In genomic region chr14:60867503-60868172, GRCh38 we compare ENCODE assay signal across 1 cellular context.
TF ChIP-seq lines count a peak whose summit lies in the region.

No MANE protein-coding gene starts in this region.

TF ChIP-seq in GM12878, 131 proteins besides CTCF, POLR2A, EP300 and RAD21:
- no peak for TF ChIP-seq TAF1 (IDR thresholded peaks at IDR 0.05; ENCODE audit: borderline replicate concordance, low read depth, low read length)
- TF ChIP-seq SUPT20H (IDR thresholded peaks at IDR 0.05; ENCODE audit: borderline replicate concordance, control insufficient read depth, low read depth, low read length): no peak
- no peak for TF ChIP-seq BCLAF1 (IDR thresholded peaks at IDR 0.05)
- no peak for TF ChIP-seq RCOR1 (conservative IDR thresholded peaks at IDR 0.05; ENCODE audit: low read depth, low read length)
- TF ChIP-seq STAT1 (conservative IDR thresholded peaks at IDR 0.05): no peak
- no peak for TF ChIP-seq ZNF207 (IDR thresholded peaks at IDR 0.05; ENCODE audit: borderline replicate concordance)
- no peak for TF ChIP-seq CBX5 (IDR thresholded peaks at IDR 0.05; ENCODE audit: low read depth)
- no peak for TF ChIP-seq SPI1 (IDR thresholded peaks at IDR 0.05; ENCODE audit: borderline replicate concordance, insufficient read depth, low read depth, low read length)
- no peak for TF ChIP-seq ZNF687 (IDR thresholded peaks at IDR 0.05)
- no peak for TF ChIP-seq PML (IDR thresholded peaks at IDR 0.05; ENCODE audit: low read length)
- TF ChIP-seq CREB1 (IDR thresholded peaks at IDR 0.05; ENCODE audit: low read depth): no peak
- TF ChIP-seq FOS (IDR thresholded peaks at IDR 0.05; ENCODE audit: borderline replicate concordance, extremely low read depth, insufficient read length): no peak
- no peak for TF ChIP-seq CHD4 (IDR thresholded peaks at IDR 0.05)
- no peak for TF ChIP-seq FOXK2 (IDR thresholded peaks at IDR 0.05)
- no peak for TF ChIP-seq ELK1 (IDR thresholded peaks at IDR 0.05; ENCODE audit: low read depth, low read length)
- no peak for TF ChIP-seq STAT3 (IDR thresholded peaks at IDR 0.05; ENCODE audit: low read depth, low read length)
- TF ChIP-seq JUND (IDR thresholded peaks at IDR 0.05; ENCODE audit: low read depth, low read length): no peak
- no peak for TF ChIP-seq NFYA (IDR thresholded peaks at IDR 0.05; ENCODE audit: borderline replicate concordance, low read depth, low read length)
- TF ChIP-seq NBN (IDR thresholded peaks at IDR 0.05): no peak
- TF ChIP-seq BMI1 (IDR thresholded peaks at IDR 0.05; ENCODE audit: borderline replicate concordance): no peak
